In genomic region chr7:92634924-92635519, GRCh38 we compare ENCODE assay signal across 8 cellular contexts. TPM values are rescaled to one million over a fixed set of nuclear protein-coding genes. Genes with fewer than 3 reads are reported as not detected.
A peak's percentile ranks its signal among the peaks of the same experiment; 100 is the strongest.
DNase-seq lines count a peak whose midpoint lies in the region; ATAC-seq and TF ChIP-seq lines count a peak whose summit lies in the region.

No MANE protein-coding gene starts in this region.

- H3K27me3 Mint-ChIP-seq in nephron progenitor cell (ENCODE audit: low read depth, poor library complexity) (no peaks in the 10 kb centered on the region), endothelial cell (ENCODE audit: unreplicated experiment) (peaks cover 6% of the 10 kb centered on the region)

- DNase-seq in Peyer's patch (no peak), dorsolateral prefrontal cortex (no peak), nephron progenitor cell (no peak), endothelial cell (ENCODE audit: low spot score) (no peak), ovary (no peak), GM10266 (ENCODE audit: extremely low spot score) (no peak)

- H3K4me3 ChIP-seq in Peyer's patch (no peak overlapping the region), dorsolateral prefrontal cortex (peak overlapping the region in 1 of 59 donors; percentile 11), ovary (no peak overlapping the region)

- H3K27ac ChIP-seq in Peyer's patch (peak overlapping the region in 3 of 4 donors; percentile 8 to 40 (median 34)), dorsolateral prefrontal cortex (peak overlapping the region in 50 of 59 donors; percentile 20 to 87 (median 68)), ovary (no peak overlapping the region)

- TF ChIP-seq EP300 in ovary (IDR thresholded peaks at IDR 0.05) = no peak

- H3K27ac Mint-ChIP-seq in nephron progenitor cell (peak overlapping the region; percentile 82), endothelial cell (ENCODE audit: unreplicated experiment) (no peak overlapping the region)

- 38 to 48% (median 47%) methylated on average over 4 of the region's 4 CpGs for WGBS in ovary, 3 donors

- H3K36me3 Mint-ChIP-seq in nephron progenitor cell (ENCODE audit: low read depth) = peaks cover 4% of the 10 kb centered on the region
- no peaks in the 10 kb centered on the region for H3K36me3 Mint-ChIP-seq in endothelial cell (ENCODE audit: low read depth, unreplicated experiment)

- H3K27me3 ChIP-seq in Peyer's patch = no peaks in the 10 kb centered on the region
- no peaks in the 10 kb centered on the region for H3K27me3 ChIP-seq in dorsolateral prefrontal cortex
- H3K27me3 ChIP-seq in ovary = no peaks in the 10 kb centered on the region

- H3K36me3 ChIP-seq in Peyer's patch = no peaks in the 10 kb centered on the region
- no peaks in the 10 kb centered on the region for H3K36me3 ChIP-seq in ovary

- ATAC-seq in GM18498 (IDR thresholded peaks at IDR 0.05; ENCODE audit: unreplicated experiment) (peak; percentile 33), HG02642 (IDR thresholded peaks at IDR 0.05; ENCODE audit: poor library complexity, unreplicated experiment) (peak; percentile 34)

- TF ChIP-seq POLR2A in Peyer's patch (IDR thresholded peaks at IDR 0.05) (no peak), ovary (IDR thresholded peaks at IDR 0.05) (no peak)

- peaks cover 4% of the 10 kb centered on the region for H3K9me3 Mint-ChIP-seq in nephron progenitor cell
- H3K9me3 Mint-ChIP-seq in endothelial cell (ENCODE audit: unreplicated experiment) = no peaks in the 10 kb centered on the region

- no peak for TF ChIP-seq CTCF in Peyer's patch (IDR thresholded peaks at IDR 0.05)
- TF ChIP-seq CTCF in dorsolateral prefrontal cortex (IDR thresholded peaks at IDR 0.05 in 54 of 56, conservative IDR thresholded peaks at IDR 0.05 in 2 of 56; ENCODE audit: low read depth in 1 of 56, partially characterized antibody in 56 of 56) = no peak
- no peak for TF ChIP-seq CTCF in nephron progenitor cell (IDR thresholded peaks at IDR 0.05)
- TF ChIP-seq CTCF in endothelial cell (IDR thresholded peaks at IDR 0.05; ENCODE audit: unreplicated experiment) = no peak
- no peak for TF ChIP-seq CTCF in ovary (IDR thresholded peaks at IDR 0.05)
- no peak for TF ChIP-seq CTCF in GM10266 (IDR thresholded peaks at IDR 0.05; ENCODE audit: control insufficient read depth, insufficient read depth, low read depth, missing control alignments)

- H3K4me1 ChIP-seq in Peyer's patch (peaks cover 0 to 37% (median 2%) of the 10 kb centered on the region in 4 donors), ovary (ENCODE audit: insufficient read depth) (no peaks in the 10 kb centered on the region)

- H3K4me3 Mint-ChIP-seq in nephron progenitor cell (no peak overlapping the region), endothelial cell (ENCODE audit: unreplicated experiment) (no peak overlapping the region)

- H3K9me3 ChIP-seq in Peyer's patch = no peaks in the 10 kb centered on the region
- no peaks in the 10 kb centered on the region for H3K9me3 ChIP-seq in ovary

- H3K4me1 Mint-ChIP-seq in nephron progenitor cell (peaks cover 30% of the 10 kb centered on the region), endothelial cell (ENCODE audit: unreplicated experiment) (peaks cover 16% of the 10 kb centered on the region)

- intact Hi-C loops in dorsolateral prefrontal cortex (cut with DNase I) = no loop called here
- intact Hi-C loops in ovary (cut with DNase I) = no loop called here

RNA-seq across cellular contexts. Expression of gene FAM133B, which starts 44.8 kb away (rescaled TPM):
- total RNA-seq in Peyer's patch (10 to 100 TPM; 19.9 to 47.0 (median 25.1) TPM), dorsolateral prefrontal cortex (10 to 100 TPM; 23.1 to 48.5 (median 32.7) TPM), endothelial cell (ENCODE audit: unreplicated experiment) (20.2 TPM), ovary (10 to 100 TPM; 18.8 to 28.1 (median 23.5) TPM)
- polyA plus RNA-seq in ovary = 10 to 100 TPM; 17.3 to 21.2 TPM

Comparison
In these comparisons a context has a peak if more than half of its experiments do, and no peak if none do; other contexts are left out.
1. H3K27ac ChIP-seq: peak in Peyer's patch (3 of 4) and dorsolateral prefrontal cortex (50 of 59); none in ovary (0 of 2).